9 cellular contexts compared by ENCODE assay signal in the genomic region with DNA sequence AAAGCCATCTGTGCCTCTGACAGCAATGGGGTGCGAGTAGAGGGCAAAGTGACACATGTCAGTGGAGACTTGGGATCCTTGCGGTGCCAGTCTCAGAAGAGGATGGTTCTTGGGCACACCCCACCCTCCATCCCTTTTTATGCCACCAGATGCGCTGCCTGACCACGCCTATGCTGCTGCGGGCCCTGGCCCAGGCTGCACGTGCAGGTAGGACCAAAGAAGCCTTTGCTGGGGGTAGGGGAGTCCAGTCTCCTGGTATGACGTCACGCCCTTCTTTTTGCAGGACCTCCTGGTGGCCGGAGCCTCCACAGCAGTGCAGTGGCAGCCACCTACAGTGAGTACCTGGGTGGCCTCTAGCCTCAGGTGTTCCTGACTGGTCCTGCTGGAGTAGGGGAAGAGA. TPM values are rescaled to one million over a fixed set of nuclear protein-coding genes. Genes with fewer than 3 reads are reported as not detected.
DNase-seq lines count a peak whose midpoint lies in the region; ATAC-seq and TF ChIP-seq lines count a peak whose summit lies in the region.
"Had no signal": no experiment of that assay in that cellular context is flagged by ENCODE, and none has a peak within 500 bp of the region (broad histone marks: within the 10 kb centered on the region; RNA-seq: fewer than 3 reads in every experiment).

No MANE protein-coding gene starts in this region.

- H3K4me3 ChIP-seq in DOHH2 (ENCODE audit: low read length) (peak overlapping the region; percentile 81), MM.1S (ENCODE audit: low read length) (no peak overlapping the region), Peyer's patch (peak overlapping the region in 1 of 4 donors; percentile 84)

- H3K27me3 ChIP-seq in DOHH2 (ENCODE audit: control insufficient read depth, low read length) (no peaks in the 10 kb centered on the region), MM.1S (replicated peaks; ENCODE audit: insufficient read depth, low read length) (no peaks in the 10 kb centered on the region), Peyer's patch (no peaks in the 10 kb centered on the region)

- H2AFZ ChIP-seq in MM.1S (ENCODE audit: low read length) = no peak overlapping the region

- H3K4me1 ChIP-seq in DOHH2 (ENCODE audit: control insufficient read depth, low read length) = peaks cover 20% of the 10 kb centered on the region
- H3K4me1 ChIP-seq in MM.1S (ENCODE audit: low read length) = peaks cover 11% of the 10 kb centered on the region
- peaks cover 6 to 32% (median 12%) of the 10 kb centered on the region in 4 donors for H3K4me1 ChIP-seq in Peyer's patch

- H3K27ac Mint-ChIP-seq in central memory CD8-positive, alpha-beta T cell (ENCODE audit: low read depth) = peak overlapping the region; percentile 82
- no peak overlapping the region for H3K27ac Mint-ChIP-seq in neural crest cell (ENCODE audit: unreplicated experiment)

- H3K4me2 ChIP-seq in DOHH2 (ENCODE audit: low read length) (peak overlapping the region; percentile 66), MM.1S (ENCODE audit: low read depth, low read length) (peak overlapping the region; percentile 62; the same call in 1 of the 2 replicates)

- H3K27ac ChIP-seq in DOHH2 (ENCODE audit: low read depth, low read length) (no peak overlapping the region), MM.1S (ENCODE audit: low read length) (no peak overlapping the region), Peyer's patch (no peak overlapping the region)

- no peak overlapping the region; the same call in 1 of the 2 replicates for H3K9ac ChIP-seq in MM.1S (ENCODE audit: low read length)

- no peak for DNase-seq in MM.1S
- no peak for DNase-seq in central memory CD8-positive, alpha-beta T cell (ENCODE audit: low spot score in 2 of 2)
- no peak for DNase-seq in neural crest cell (ENCODE audit: low read depth, low spot score)
- DNase-seq in SKM-1 (lab: John Stamatoyannopoulos, UW; ENCODE audit: unreplicated experiment) = no peak
- no peak for DNase-seq in HuH-7 (ENCODE audit: low spot score)
- DNase-seq in Peyer's patch = no peak
- DNase-seq: posterior cingulate gyrus had no signal

- no peaks in the 10 kb centered on the region for H4K20me1 ChIP-seq in DOHH2 (ENCODE audit: control insufficient read depth, insufficient read depth, low read depth, low read length)
- H4K20me1 ChIP-seq in MM.1S (ENCODE audit: insufficient read depth, low read length) = no peaks in the 10 kb centered on the region

- H3F3A ChIP-seq in DOHH2 (ENCODE audit: control insufficient read depth, insufficient read depth) (0 out of 2 replicates have a peak, but pooled peaks cover under 1% of the 10 kb centered on the region), MM.1S (ENCODE audit: insufficient read depth, low read length) (peaks cover 3% of the 10 kb centered on the region)

- H3K9me3 Mint-ChIP-seq in central memory CD8-positive, alpha-beta T cell = no peaks in the 10 kb centered on the region
- no peaks in the 10 kb centered on the region for H3K9me3 Mint-ChIP-seq in neural crest cell

- H3K36me3 Mint-ChIP-seq in central memory CD8-positive, alpha-beta T cell (ENCODE audit: insufficient read depth) = peaks cover 10% of the 10 kb centered on the region
- no peaks in the 10 kb centered on the region for H3K36me3 Mint-ChIP-seq in neural crest cell (ENCODE audit: low read depth)

- H3K9me2 ChIP-seq in DOHH2 (replicated peaks; ENCODE audit: control insufficient read depth, low read length) (no peaks in the 10 kb centered on the region), MM.1S (replicated peaks; ENCODE audit: insufficient read depth, low read length) (no peaks in the 10 kb centered on the region)

- H3K9me3 ChIP-seq in DOHH2 (ENCODE audit: control insufficient read depth, insufficient read depth, low read length) = no peaks in the 10 kb centered on the region
- no peaks in the 10 kb centered on the region for H3K9me3 ChIP-seq in MM.1S (replicated peaks; ENCODE audit: insufficient read depth, low read length)
- no peaks in the 10 kb centered on the region for H3K9me3 ChIP-seq in Peyer's patch

- ATAC-seq in central memory CD8-positive, alpha-beta T cell (replicated peaks; ENCODE audit: extremely low read depth, poor library complexity, severe bottlenecking) = no peak
- no peak for ATAC-seq in HG03460 (IDR thresholded peaks at IDR 0.05; ENCODE audit: unreplicated experiment)

- TF ChIP-seq CTCF in DOHH2 (IDR thresholded peaks at IDR 0.05; ENCODE audit: low read depth, low read length, poor library complexity, severe bottlenecking) = no peak
- TF ChIP-seq CTCF in MM.1S (IDR thresholded peaks at IDR 0.05; ENCODE audit: low read length) = no peak
- TF ChIP-seq CTCF in neural crest cell (conservative IDR thresholded peaks at IDR 0.05) = no peak
- TF ChIP-seq CTCF in Peyer's patch (IDR thresholded peaks at IDR 0.05) = no peak

- no peaks in the 10 kb centered on the region for H3K27me3 Mint-ChIP-seq in central memory CD8-positive, alpha-beta T cell
- no peaks in the 10 kb centered on the region for H3K27me3 Mint-ChIP-seq in neural crest cell (ENCODE audit: low read depth)

- no peak for TF ChIP-seq POLR2A in Peyer's patch (IDR thresholded peaks at IDR 0.05)

- H3K36me3 ChIP-seq in DOHH2 (ENCODE audit: control insufficient read depth, low read length) (peaks cover 27% of the 10 kb centered on the region), MM.1S (replicated peaks; ENCODE audit: insufficient read depth, low read length) (0 out of 2 replicates have a peak, but pooled peaks cover 2% of the 10 kb centered on the region), Peyer's patch (peaks cover 0 to 27% (median 0%) of the 10 kb centered on the region in 3 donors)

- peak overlapping the region; percentile 90 for H3K4me3 Mint-ChIP-seq in central memory CD8-positive, alpha-beta T cell
- peak overlapping the region; percentile 92 for H3K4me3 Mint-ChIP-seq in neural crest cell

- H3K79me2 ChIP-seq in DOHH2 (ENCODE audit: control insufficient read depth, low read length) (peaks cover 32% of the 10 kb centered on the region), MM.1S (ENCODE audit: low read length) (peaks cover 53% of the 10 kb centered on the region)

- peaks cover 24% of the 10 kb centered on the region for H3K4me1 Mint-ChIP-seq in central memory CD8-positive, alpha-beta T cell
- H3K4me1 Mint-ChIP-seq in neural crest cell = peaks cover 27% of the 10 kb centered on the region

RNA-seq across cellular contexts. Expression of a gene that starts 1.5 kb away (rescaled TPM):
- total RNA-seq in neural crest cell (150 and 155 TPM in 2 replicates), Peyer's patch (100 to 1,000 TPM; 153 to 195 (median 162) TPM)

RNA-seq across cellular contexts. Expression of a gene that starts 6.8 kb away (rescaled TPM):
- total RNA-seq in neural crest cell (8.1 and 10.2 TPM in 2 replicates), Peyer's patch (100 to 1,000 TPM; 239 to 586 (median 464) TPM)

RNA-seq across cellular contexts. Expression of a gene that starts 21.9 kb away (rescaled TPM):
- 0.23 and 0.35 TPM in 2 replicates for total RNA-seq in neural crest cell
- 10 to 100 TPM; 14.9 to 53.5 (median 37.0) TPM for total RNA-seq in Peyer's patch

RNA-seq across cellular contexts. Expression of a gene that starts 28.1 kb away (rescaled TPM):
- 3.9 and 4.3 TPM in 2 replicates for total RNA-seq in neural crest cell
- total RNA-seq in Peyer's patch = 100 to 1,000 TPM in 1 of 4 donors, 10 to 100 TPM in 3; 68.7 to 154 (median 91.6) TPM

Comparison
In these comparisons a context has a peak if more than half of its experiments do, and no peak if none do; other contexts are left out.
1. RNA of a gene that starts 6.8 kb away (total RNA-seq): 239 to 586 TPM in Peyer's patch; 8.1 to 10.2 TPM in neural crest cell; every median in the first group is over 10 times any median in the second.
2. RNA of a gene that starts 21.9 kb away (total RNA-seq): 14.9 to 53.5 TPM in Peyer's patch; 0.23 to 0.35 TPM in neural crest cell; every median in the first group is over 10 times any median in the second.